ENCODE assay signal across 14 cellular contexts in genomic region chr1:34425785-34426184, GRCh38.
DNase-seq lines count a peak whose midpoint lies in the region; ATAC-seq and TF ChIP-seq lines count a peak whose summit lies in the region.
"Had no signal": no experiment of that assay in that cellular context is flagged by ENCODE, and none has a peak within 500 bp of the region (broad histone marks: within the 10 kb centered on the region; RNA-seq: fewer than 3 reads in every experiment).

No MANE protein-coding gene starts in this region.

- ATAC-seq in esophagus mucosa (peak; percentile 82), GM21786 (IDR thresholded peaks at IDR 0.05; ENCODE audit: unreplicated experiment) (no peak)
- ATAC-seq: GM12878 had no signal

- no peak overlapping the region for H3K27ac Mint-ChIP-seq in MCF 10A (ENCODE audit: low read depth, unreplicated experiment)
- H3K27ac Mint-ChIP-seq: CD4-positive, CD25-positive, alpha-beta regulatory T cell; IgD-negative memory B cell had no signal

- H3K27me3 Mint-ChIP-seq in MCF 10A (ENCODE audit: insufficient read depth, unreplicated experiment) = no peaks in the 10 kb centered on the region

- no peaks in the 10 kb centered on the region for H3K36me3 ChIP-seq in breast epithelium
- H3K36me3 ChIP-seq: BLaER1 treated with 17β-estradiol and CSF1 and Interleukin-3, amounts not matched to agents 10 nM and 100 nM; HAP-1 had no signal

- DNase-seq in MCF 10A (ENCODE audit: unreplicated experiment) = peak; percentile 4
- DNase-seq in breast epithelium (ENCODE audit: low spot score in 2 of 2) = no peak
- peak; percentile 18 for DNase-seq in mucosa of gallbladder (ENCODE audit: low spot score)
- DNase-seq in NCI-H2081 treated with DMSO at 0.1 percent for 48 hours (lab: John Stamatoyannopoulos, UW) = no peak
- no peak for DNase-seq in activated effector memory CD4-positive, alpha-beta T cell treated with Interleukin-2 at 50 U/mL for 16 hours
- DNase-seq: 8988T; CD4-positive, CD25-positive, alpha-beta regulatory T cell; GOT3 had no signal

- CTCF ChIA-PET in MCF 10A (lab: Yijun Ruan, JAX) = interaction anchor here (0.7 to 1.8 kb wide), 2 partner anchors 164 to 312 kb away, joined by 3 to 10 read pairs; no protein-coding TSS in a partner anchor

- no peak for TF ChIP-seq CTCF in MCF 10A (IDR thresholded peaks at IDR 0.05; ENCODE audit: unreplicated experiment)
- no peak for TF ChIP-seq CTCF in breast epithelium (IDR thresholded peaks at IDR 0.05)

- H3K36me3 Mint-ChIP-seq in MCF 10A (ENCODE audit: insufficient read depth, unreplicated experiment) = no peaks in the 10 kb centered on the region
- H3K36me3 Mint-ChIP-seq: CD4-positive, CD25-positive, alpha-beta regulatory T cell; IgD-negative memory B cell had no signal

- peaks cover 16% of the 10 kb centered on the region for H3K9me3 Mint-ChIP-seq in MCF 10A (ENCODE audit: unreplicated experiment)
- H3K9me3 Mint-ChIP-seq: CD4-positive, CD25-positive, alpha-beta regulatory T cell had no signal

- no peaks in the 10 kb centered on the region for H3K27me3 ChIP-seq in breast epithelium
- H3K27me3 ChIP-seq: BLaER1 treated with 17β-estradiol and CSF1 and Interleukin-3, amounts not matched to agents 10 nM and 100 nM had no signal

- H3K4me1 ChIP-seq in breast epithelium = no peaks in the 10 kb centered on the region
- H3K4me1 ChIP-seq: BLaER1 treated with 17β-estradiol and CSF1 and Interleukin-3, amounts not matched to agents 10 nM and 100 nM; HAP-1 had no signal

- no peak overlapping the region for H3K4me3 Mint-ChIP-seq in MCF 10A (ENCODE audit: unreplicated experiment)
- H3K4me3 Mint-ChIP-seq: CD4-positive, CD25-positive, alpha-beta regulatory T cell; IgD-negative memory B cell had no signal

- H3K9me3 ChIP-seq in breast epithelium = no peaks in the 10 kb centered on the region
- H3K9me3 ChIP-seq: BLaER1 treated with 17β-estradiol and CSF1 and Interleukin-3, amounts not matched to agents 10 nM and 100 nM; HAP-1 had no signal

- no peaks in the 10 kb centered on the region for H3K4me1 Mint-ChIP-seq in MCF 10A (ENCODE audit: insufficient read depth, unreplicated experiment)
- H3K4me1 Mint-ChIP-seq: CD4-positive, CD25-positive, alpha-beta regulatory T cell; IgD-negative memory B cell had no signal

- no peak overlapping the region for H3K27ac ChIP-seq in breast epithelium
- H3K27ac ChIP-seq: BLaER1 treated with 17β-estradiol and CSF1 and Interleukin-3, amounts not matched to agents 10 nM and 100 nM had no signal

- intact Hi-C loops in MCF 10A (cut with micrococcal nuclease) = no loop called here
- intact Hi-C loops in breast epithelium (cut with DNase I; ENCODE audit: low total_unique reads) = no loop called here

- POLR2A ChIA-PET in MCF 10A (lab: Yijun Ruan, JAX) = no interaction called here

- no TSS peak for BruUV-seq in MCF 10A (replicated peaks; lab: Mats Ljungman, UMichigan)

- H3K4me3 ChIP-seq in breast epithelium = no peak overlapping the region
- H3K4me3 ChIP-seq: BLaER1 treated with 17β-estradiol and CSF1 and Interleukin-3, amounts not matched to agents 10 nM and 100 nM; GM12878; HAP-1 had no signal

- TF ChIP-seq POLR2A in breast epithelium (IDR thresholded peaks at IDR 0.05) = no peak

Comparison
In these comparisons a context has a peak if more than half of its experiments do, and no peak if none do; other contexts are left out.
1. DNase-seq: peak in MCF 10A (single experiment) and mucosa of gallbladder (single experiment); none in breast epithelium (0 of 2), NCI-H2081 treated with DMSO at 0.1 percent for 48 hours (single experiment) and activated effector memory CD4-positive, alpha-beta T cell treated with Interleukin-2 at 50 U/mL for 16 hours (single experiment).